ENCODE assay signal across 1 cellular context in genomic region chr5:177491983-177492746, GRCh38.
TF ChIP-seq lines count a peak whose summit lies in the region.

No MANE protein-coding gene starts in this region.

TF ChIP-seq in K562, 482 proteins besides CTCF, POLR2A, EP300 and RAD21:
- TF ChIP-seq ESRRB (CRISPR knock-in tag; IDR thresholded peaks at IDR 0.05; ENCODE audit: borderline replicate concordance) (no peak), NUFIP1 (IDR thresholded peaks at IDR 0.05; ENCODE audit: partially characterized antibody) (no peak), MCM7 (IDR thresholded peaks at IDR 0.05) (no peak), SMAD2 (IDR thresholded peaks at IDR 0.05; ENCODE audit: low read depth, low read length) (no peak), POLR2AphosphoS5 (IDR thresholded peaks at IDR 0.05; ENCODE audit: control insufficient read depth, insufficient read depth, low read depth, low read length) (no peak), ZNF41 (CRISPR knock-in tag; conservative IDR thresholded peaks at IDR 0.05) (no peak), ARID4B (CRISPR knock-in tag; IDR thresholded peaks at IDR 0.05) (0 out of 2 replicates have a peak, but pooled peaks have one; percentile 5), DNMT1 (IDR thresholded peaks at IDR 0.05) (no peak), KDM5B (IDR thresholded peaks at IDR 0.05; ENCODE audit: insufficient replicate concordance, low read depth, low read length) (no peak), SFPQ (IDR thresholded peaks at IDR 0.05; ENCODE audit: low read depth, low read length) (no peak), ZNF277 (CRISPR knock-in tag; IDR thresholded peaks at IDR 0.05; ENCODE audit: borderline replicate concordance) (no peak), RBFOX2 (IDR thresholded peaks at IDR 0.05; ENCODE audit: low read depth, low read length) (peak; percentile 71), SRSF1 (IDR thresholded peaks at IDR 0.05; ENCODE audit: low read depth, low read length) (no peak), ZNF584 (CRISPR knock-in tag; IDR thresholded peaks at IDR 0.05; ENCODE audit: low read depth) (no peak), ATF6 (CRISPR knock-in tag; IDR thresholded peaks at IDR 0.05) (no peak), ADNP (tag; IDR thresholded peaks at IDR 0.05) (no peak), ARID2 (IDR thresholded peaks at IDR 0.05) (no peak), TARDBP (IDR thresholded peaks at IDR 0.05) (no peak), EWSR1 (IDR thresholded peaks at IDR 0.05; ENCODE audit: borderline replicate concordance, low read depth, partially characterized antibody) (no peak), BRF1 (IDR thresholded peaks at IDR 0.05; ENCODE audit: borderline replicate concordance, extremely low read depth, insufficient read length) (no peak), SIN3A (IDR thresholded peaks at IDR 0.05; ENCODE audit: borderline replicate concordance in 2 of 2, control insufficient read depth in 1 of 2, low read depth in 2 of 2, low read length in 2 of 2) (no peak), BACH1 (tag; IDR thresholded peaks at IDR 0.05) (no peak), PHB (CRISPR knock-in tag; IDR thresholded peaks at IDR 0.05) (no peak), MAZ (CRISPR knock-in tag; conservative IDR thresholded peaks at IDR 0.05 in 1 of 2, IDR thresholded peaks at IDR 0.05 in 1 of 2) (no peak), SNAPC5 (CRISPR knock-in tag; IDR thresholded peaks at IDR 0.05) (no peak), HNRNPL (IDR thresholded peaks at IDR 0.05; ENCODE audit: low read depth, low read length) (peak; percentile 46; the same call in 1 of the 2 replicates), KDM1A (IDR thresholded peaks at IDR 0.05) (no peak), RBBP5 (IDR thresholded peaks at IDR 0.05; ENCODE audit: borderline replicate concordance, insufficient read depth, low read length, poor library complexity, severe bottlenecking) (no peak), ZFX (CRISPR knock-in tag; IDR thresholded peaks at IDR 0.05) (peak; percentile 29; the same call in 1 of the 2 replicates), MYNN (IDR thresholded peaks at IDR 0.05) (no peak), MYNN (CRISPR knock-in tag; IDR thresholded peaks at IDR 0.05) (no peak), POLR2G (IDR thresholded peaks at IDR 0.05; ENCODE audit: low read depth, low read length) (peak; percentile 66), RBM22 (IDR thresholded peaks at IDR 0.05; ENCODE audit: low read depth, low read length, poor library complexity, severe bottlenecking) (peak; percentile 52), ZNF668 (CRISPR knock-in tag; IDR thresholded peaks at IDR 0.05) (no peak)
